ENCODE assay signal across 29 cellular contexts in genomic region chr9:129191234-129191633, GRCh38.
"Had no signal": no experiment of that assay in that cellular context is flagged by ENCODE, and none has a peak within 500 bp of the region (broad histone marks: within the 10 kb centered on the region; RNA-seq: fewer than 3 reads in every experiment).

No MANE protein-coding gene starts in this region.

- H3K27ac Mint-ChIP-seq: dendritic cell treated with granulocyte-macrophage colony-stimulating factor and Interleukin-4, amounts not matched to agents 40 ng/mL and 50 ng/mL, for 4 days; effector memory CD8-positive, alpha-beta T cell; endodermal cell had no signal

- ATAC-seq: effector memory CD8-positive, alpha-beta T cell; esophagus mucosa; foreskin keratinocyte; gastrocnemius medialis; gastroesophageal sphincter; heart left ventricle; heart right ventricle had no signal

- H3K27me3 ChIP-seq: colonic mucosa, dorsolateral prefrontal cortex, esophagus muscularis mucosa, gastroesophageal sphincter, hepatocyte had no signal

- H3K4me2 ChIP-seq: hepatocyte had no signal

- H3K27ac ChIP-seq: colonic mucosa, coronary artery, dorsolateral prefrontal cortex, epithelial cell of prostate, esophagus muscularis mucosa, esophagus squamous epithelium, foreskin keratinocyte, gastrocnemius medialis, gastroesophageal sphincter, heart left ventricle, heart right ventricle, hepatocyte had no signal

- H3K9me3 ChIP-seq: colonic mucosa, esophagus muscularis mucosa, gastrocnemius medialis had no signal

- H3K4me3 ChIP-seq: colonic mucosa, coronary artery, dorsolateral prefrontal cortex, esophagus muscularis mucosa, esophagus squamous epithelium, gastrocnemius medialis, gastroesophageal sphincter, heart left ventricle, heart right ventricle, hepatocyte had no signal

- H3K79me2 ChIP-seq: hepatocyte had no signal

- FAIRE-seq: endometrium, endothelial cell of umbilical vein, frontal cortex had no signal

- DNase-seq: colonic mucosa; cortex of kidney; dermis blood vessel endothelial cell; dorsolateral prefrontal cortex; effector CD4-positive, alpha-beta T cell; effector CD8-positive, alpha-beta T cell; effector memory CD4-positive, alpha-beta T cell; effector memory CD8-positive, alpha-beta T cell; endodermal cell; erythroblast; esophagus squamous epithelium; foreskin fibroblast; foreskin keratinocyte; foreskin melanocyte; gastrocnemius medialis; glutamatergic neuron; head of caudate nucleus; heart left ventricle; heart right ventricle had no signal

- H3K9me3 Mint-ChIP-seq: dendritic cell treated with granulocyte-macrophage colony-stimulating factor and Interleukin-4, amounts not matched to agents 40 ng/mL and 50 ng/mL, for 4 days; effector memory CD8-positive, alpha-beta T cell had no signal

- H3K4me1 ChIP-seq: colonic mucosa, esophagus muscularis mucosa, esophagus squamous epithelium, foreskin keratinocyte, gastrocnemius medialis, gastroesophageal sphincter, heart left ventricle, heart right ventricle had no signal

- H2AFZ ChIP-seq: hepatocyte had no signal

- H3K36me3 ChIP-seq: colonic mucosa, esophagus muscularis mucosa, esophagus squamous epithelium, gastrocnemius medialis, gastroesophageal sphincter, heart left ventricle, heart right ventricle had no signal

- H3K4me3 Mint-ChIP-seq: dendritic cell treated with granulocyte-macrophage colony-stimulating factor and Interleukin-4, amounts not matched to agents 40 ng/mL and 50 ng/mL, for 4 days; effector memory CD8-positive, alpha-beta T cell; endodermal cell had no signal
